In the genomic region with DNA sequence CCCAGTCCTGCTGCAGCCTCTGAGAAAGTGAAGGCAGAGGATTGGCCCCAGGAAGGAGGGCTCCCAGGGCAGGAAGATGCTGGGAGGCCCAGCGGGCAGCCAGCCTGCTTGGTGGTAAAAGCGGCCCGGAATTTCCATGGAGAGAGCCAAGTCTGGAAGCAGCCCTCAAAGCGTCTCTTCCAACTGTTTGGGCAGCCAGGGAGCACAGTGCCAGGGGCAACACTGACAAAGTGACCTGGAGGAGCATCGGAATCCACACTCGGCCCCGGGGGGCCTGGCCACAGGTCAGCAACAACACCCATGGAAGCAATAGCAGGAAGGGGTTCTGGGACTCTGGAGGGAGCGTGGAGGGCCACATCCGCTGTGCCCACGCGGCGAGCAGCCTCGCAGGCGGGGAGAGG, we compare ENCODE assay signal across 1 cellular context.
TF ChIP-seq lines count a peak whose summit lies in the region.

No MANE protein-coding gene starts in this region.

TF ChIP-seq in GM23338, 12 proteins besides CTCF, POLR2A, EP300 and RAD21 (continued from another document):
- TF ChIP-seq REST (IDR thresholded peaks at IDR 0.05; ENCODE audit: unreplicated experiment) (no peak), ZNF114 (CRISPR knock-in tag; IDR thresholded peaks at IDR 0.05) (no peak), CREB1 (CRISPR knock-in tag; IDR thresholded peaks at IDR 0.05; ENCODE audit: low read depth) (no peak), POLR2AphosphoS5 (IDR thresholded peaks at IDR 0.05; ENCODE audit: low read depth) (no peak)
